Comparison of ENCODE assay signal across 8 cellular contexts in genomic region chr5:134145779-134146581, GRCh38. TPM values are rescaled to one million over a fixed set of nuclear protein-coding genes. Genes with fewer than 3 reads are reported as not detected.
DNase-seq lines count a peak whose midpoint lies in the region; ATAC-seq and TF ChIP-seq lines count a peak whose summit lies in the region.

No MANE protein-coding gene starts in this region.

- peak; percentile 59 for ATAC-seq in HG03108 (IDR thresholded peaks at IDR 0.05; ENCODE audit: unreplicated experiment)
- ATAC-seq in activated CD8-positive, alpha-beta memory T cell treated with anti-CD3 and anti-CD28 coated beads, Interleukin-2, amount 10 ng/mL, durations not matched to agents 7 days and 5 days: peak; percentile 84

- H3K27me3 Mint-ChIP-seq in activated CD8-positive, alpha-beta memory T cell treated with anti-CD3 and anti-CD28 coated beads, Interleukin-2, amount 10 ng/mL, durations not matched to agents 7 days and 5 days: no peaks in the 10 kb centered on the region
- peaks cover 15% of the 10 kb centered on the region for H3K27me3 Mint-ChIP-seq in endothelial cell (ENCODE audit: unreplicated experiment)

- DNase-seq in NCI-H187 (lab: John Stamatoyannopoulos, UW) (peak; percentile 6 to 12), NCI-H187 treated with DMSO at 0.1 percent for 48 hours (lab: John Stamatoyannopoulos, UW) (no peak), NOMO-1 treated with dmso at 0.1 percent for 144 hours (lab: John Stamatoyannopoulos, UW; ENCODE audit: unreplicated experiment) (peak; percentile 53), endothelial cell (ENCODE audit: low spot score) (peak; percentile 83), middle frontal gyrus (ENCODE audit: extremely low spot score, low spot score) (peak; percentile 68)
- peak; percentile 84 for DNase-seq in activated CD8-positive, alpha-beta memory T cell treated with anti-CD3 and anti-CD28 coated beads, Interleukin-2, amount 10 ng/mL, durations not matched to agents 7 days and 5 days
- peak; percentile 93 for DNase-seq in stimulated activated CD8-positive, alpha-beta memory T cell treated with anti-CD3 and anti-CD28 coated beads, Interleukin-4, amount 100 ng/mL, for 48 hours

- H3K36me3 Mint-ChIP-seq in activated CD8-positive, alpha-beta memory T cell treated with anti-CD3 and anti-CD28 coated beads, Interleukin-2, amount 10 ng/mL, durations not matched to agents 7 days and 5 days: peaks cover 21% of the 10 kb centered on the region
- peaks cover 29% of the 10 kb centered on the region for H3K36me3 Mint-ChIP-seq in endothelial cell (ENCODE audit: low read depth, unreplicated experiment)

- no peak overlapping the region for H3K4me3 Mint-ChIP-seq in activated CD8-positive, alpha-beta memory T cell treated with anti-CD3 and anti-CD28 coated beads, Interleukin-2, amount 10 ng/mL, durations not matched to agents 7 days and 5 days
- no peak overlapping the region for H3K4me3 Mint-ChIP-seq in endothelial cell (ENCODE audit: unreplicated experiment)

- peak; percentile 98 for TF ChIP-seq CTCF in endothelial cell (IDR thresholded peaks at IDR 0.05; ENCODE audit: unreplicated experiment)

- peaks cover 7% of the 10 kb centered on the region for H3K4me1 Mint-ChIP-seq in activated CD8-positive, alpha-beta memory T cell treated with anti-CD3 and anti-CD28 coated beads, Interleukin-2, amount 10 ng/mL, durations not matched to agents 7 days and 5 days
- peaks cover 51% of the 10 kb centered on the region for H3K4me1 Mint-ChIP-seq in endothelial cell (ENCODE audit: unreplicated experiment)

- H3K27ac Mint-ChIP-seq in activated CD8-positive, alpha-beta memory T cell treated with anti-CD3 and anti-CD28 coated beads, Interleukin-2, amount 10 ng/mL, durations not matched to agents 7 days and 5 days: no peak overlapping the region
- H3K27ac Mint-ChIP-seq in endothelial cell (ENCODE audit: unreplicated experiment): no peak overlapping the region

- CTCF ChIA-PET in activated CD8-positive, alpha-beta memory T cell treated with anti-CD3 and anti-CD28 coated beads, Interleukin-2, amount 10 ng/mL, durations not matched to agents 7 days and 5 days (lab: Charles Lee): interaction anchor here (0.7 to 24.2 kb wide), 16 partner anchors 7 to 441 kb away, joined by 3 to 430 read pairs (median 5); partner anchors contain the start of gene TCF7

- H3K9me3 Mint-ChIP-seq in activated CD8-positive, alpha-beta memory T cell treated with anti-CD3 and anti-CD28 coated beads, Interleukin-2, amount 10 ng/mL, durations not matched to agents 7 days and 5 days (ENCODE audit: low read depth): no peaks in the 10 kb centered on the region
- no peaks in the 10 kb centered on the region for H3K9me3 Mint-ChIP-seq in endothelial cell (ENCODE audit: unreplicated experiment)

RNA-seq across cellular contexts. Expression of gene SKP1, which starts 30.8 kb away (rescaled TPM):
- total RNA-seq in activated CD8-positive, alpha-beta memory T cell treated with anti-CD3 and anti-CD28 coated beads, Interleukin-2, amount 10 ng/mL, durations not matched to agents 7 days and 5 days: 100 to 1,000 TPM; 172 to 189 TPM
- total RNA-seq in endothelial cell (ENCODE audit: unreplicated experiment): 471 TPM

RNA-seq across cellular contexts. Expression of gene TCF7, which starts 31.5 kb away (rescaled TPM):
- 1 to 10 TPM; 7.0 to 7.9 TPM for total RNA-seq in activated CD8-positive, alpha-beta memory T cell treated with anti-CD3 and anti-CD28 coated beads, Interleukin-2, amount 10 ng/mL, durations not matched to agents 7 days and 5 days
- 9.5 TPM for total RNA-seq in endothelial cell (ENCODE audit: unreplicated experiment)
